In genomic region chr11:45100338-45100737, GRCh38 we compare ENCODE assay signal across 10 cellular contexts. TPM values are rescaled to one million over a fixed set of nuclear protein-coding genes. Genes with fewer than 3 reads are reported as not detected.
DNase-seq lines count a peak whose midpoint lies in the region; ATAC-seq and TF ChIP-seq lines count a peak whose summit lies in the region.
"Had no signal": no experiment of that assay in that cellular context is flagged by ENCODE, and none has a peak within 500 bp of the region (broad histone marks: within the 10 kb centered on the region; RNA-seq: fewer than 3 reads in every experiment).

No MANE protein-coding gene starts in this region.

- H3K27ac Mint-ChIP-seq in CD14-positive monocyte = no peak overlapping the region
- H3K27ac Mint-ChIP-seq: activated B cell treated with CpG ODN at 0.5 μM for 24 hours had no signal

- no peak overlapping the region for H2AFZ ChIP-seq in hepatocyte

- peaks cover 23% of the 10 kb centered on the region for H3K4me1 Mint-ChIP-seq in CD14-positive monocyte

- peaks cover 4 to 15% (median 10%) of the 10 kb centered on the region in 3 donors for H3K27me3 Mint-ChIP-seq in CD14-positive monocyte (ENCODE audit: low read depth in 3 of 3)

- DNase-seq in CD14-positive monocyte (ENCODE audit: low spot score) = peak; percentile 74
- peak; percentile 60 for DNase-seq in HCEC 1CT
- DNase-seq in SK-N-DZ (ENCODE audit: low spot score) = peak; percentile 44
- peak; percentile 2 for DNase-seq in hepatocyte (ENCODE audit: low spot score)
- DNase-seq in left ventricle myocardium inferior = no peak
- DNase-seq in NCI-H345 (lab: John Stamatoyannopoulos, UW) = no peak
- DNase-seq: activated B cell treated with CpG ODN at 0.5 μM for 24 hours had no signal

- H3K36me3 ChIP-seq in hepatocyte (replicated peaks; ENCODE audit: insufficient read depth, low read depth) (no peaks in the 10 kb centered on the region), left ventricle myocardium inferior (no peaks in the 10 kb centered on the region)

- H3K27ac ChIP-seq in hepatocyte = no peak overlapping the region
- H3K27ac ChIP-seq in left ventricle myocardium inferior (replicated peaks) = no peak overlapping the region

- no peaks in the 10 kb centered on the region for H3K9me2 ChIP-seq in hepatocyte (replicated peaks; ENCODE audit: insufficient read depth)

- peaks cover 0 to 3% (median 0%) of the 10 kb centered on the region in 7 donors for H3K9me3 Mint-ChIP-seq in CD14-positive monocyte
- H3K9me3 Mint-ChIP-seq: activated B cell treated with CpG ODN at 0.5 μM for 24 hours had no signal

- H3K79me2 ChIP-seq in hepatocyte = no peaks in the 10 kb centered on the region

- 45% methylated on average over 2 of the region's 2 CpGs for WGBS in hepatocyte (ENCODE audit: low lambda C conversion rate, missing lambda C conversion rate)

- no peak for TF ChIP-seq CTCF in CD14-positive monocyte (IDR thresholded peaks at IDR 0.05)
- TF ChIP-seq CTCF in hepatocyte (IDR thresholded peaks at IDR 0.05; ENCODE audit: poor library complexity) = no peak
- no peak for TF ChIP-seq CTCF in left ventricle myocardium inferior (IDR thresholded peaks at IDR 0.05; ENCODE audit: borderline replicate concordance)

- H3K36me3 Mint-ChIP-seq in CD14-positive monocyte = no peaks in the 10 kb centered on the region
- H3K36me3 Mint-ChIP-seq: brain had no signal

- intact Hi-C loops in CD14-positive monocyte (cut with micrococcal nuclease) (no loop called here), left ventricle myocardium inferior (cut with micrococcal nuclease) (no loop called here)

- H3K4me1 ChIP-seq in hepatocyte (ENCODE audit: insufficient read depth) (peaks cover 7% of the 10 kb centered on the region), left ventricle myocardium inferior (peaks cover 23% of the 10 kb centered on the region)

- no peak overlapping the region for H3K4me2 ChIP-seq in hepatocyte

- H3K9me3 ChIP-seq in hepatocyte (ENCODE audit: low read depth) = no peaks in the 10 kb centered on the region
- no peaks in the 10 kb centered on the region for H3K9me3 ChIP-seq in left ventricle myocardium inferior (replicated peaks)

- ATAC-seq in HG02571 (IDR thresholded peaks at IDR 0.05; ENCODE audit: unreplicated experiment) = no peak
- no peak for ATAC-seq in HG02798 (IDR thresholded peaks at IDR 0.05; ENCODE audit: poor library complexity, unreplicated experiment)

- H4K20me1 ChIP-seq in hepatocyte (ENCODE audit: insufficient read depth, poor library complexity, severe bottlenecking) = no peaks in the 10 kb centered on the region

- no peak overlapping the region for H3K4me3 Mint-ChIP-seq in CD14-positive monocyte
- H3K4me3 Mint-ChIP-seq: activated B cell treated with CpG ODN at 0.5 μM for 24 hours, brain had no signal

- H3K27me3 ChIP-seq in hepatocyte (peaks cover 17% of the 10 kb centered on the region), left ventricle myocardium inferior (ENCODE audit: low read depth) (peaks cover 5% of the 10 kb centered on the region)

- H3K4me3 ChIP-seq in hepatocyte (no peak overlapping the region), left ventricle myocardium inferior (no peak overlapping the region)

RNA-seq across cellular contexts. Expression of gene PRDM11, which starts 46.1 kb away (rescaled TPM):
- polyA plus RNA-seq in CD14-positive monocyte (under 1 TPM in 1 of 2 donors, not detected in 1; 0.48 TPM), hepatocyte (8.8 and 11.2 TPM in 2 replicates)
- polyA plus RNA-seq in SK-N-DZ (2014; cell fraction: cytosol; rRNA removed) = 0.31 TPM in 2 replicates
- 1.1 and 1.5 TPM in 2 replicates for polyA plus RNA-seq in SK-N-DZ (2014; cell fraction: nucleus; rRNA removed)
- total RNA-seq in hepatocyte (15.0 and 25.0 TPM in 2 replicates), left ventricle myocardium inferior (17.2 TPM)

Comparison
In these comparisons a context has a peak if more than half of its experiments do, and no peak if none do; other contexts are left out.
1. DNase-seq: peak in CD14-positive monocyte (single experiment), HCEC 1CT (single experiment), SK-N-DZ (single experiment) and hepatocyte (single experiment); none in left ventricle myocardium inferior (single experiment) and NCI-H345 (single experiment).